ENCODE assay signal across 1 cellular context in genomic region chr9:121623430-121623829, GRCh38. TPM values are rescaled to one million over a fixed set of nuclear protein-coding genes. Genes with fewer than 3 reads are reported as not detected.
"Had no signal": no experiment of that assay in that cellular context is flagged by ENCODE, and none has a peak within 500 bp of the region (broad histone marks: within the 10 kb centered on the region; RNA-seq: fewer than 3 reads in every experiment).

No MANE protein-coding gene starts in this region.

RNA-seq across cellular contexts. Expression of gene DAB2IP, which starts 28.0 kb away (rescaled TPM):
- polyA plus RNA-seq: IgD-negative memory B cell had no signal
